8 cellular contexts compared by ENCODE assay signal in the genomic region with DNA sequence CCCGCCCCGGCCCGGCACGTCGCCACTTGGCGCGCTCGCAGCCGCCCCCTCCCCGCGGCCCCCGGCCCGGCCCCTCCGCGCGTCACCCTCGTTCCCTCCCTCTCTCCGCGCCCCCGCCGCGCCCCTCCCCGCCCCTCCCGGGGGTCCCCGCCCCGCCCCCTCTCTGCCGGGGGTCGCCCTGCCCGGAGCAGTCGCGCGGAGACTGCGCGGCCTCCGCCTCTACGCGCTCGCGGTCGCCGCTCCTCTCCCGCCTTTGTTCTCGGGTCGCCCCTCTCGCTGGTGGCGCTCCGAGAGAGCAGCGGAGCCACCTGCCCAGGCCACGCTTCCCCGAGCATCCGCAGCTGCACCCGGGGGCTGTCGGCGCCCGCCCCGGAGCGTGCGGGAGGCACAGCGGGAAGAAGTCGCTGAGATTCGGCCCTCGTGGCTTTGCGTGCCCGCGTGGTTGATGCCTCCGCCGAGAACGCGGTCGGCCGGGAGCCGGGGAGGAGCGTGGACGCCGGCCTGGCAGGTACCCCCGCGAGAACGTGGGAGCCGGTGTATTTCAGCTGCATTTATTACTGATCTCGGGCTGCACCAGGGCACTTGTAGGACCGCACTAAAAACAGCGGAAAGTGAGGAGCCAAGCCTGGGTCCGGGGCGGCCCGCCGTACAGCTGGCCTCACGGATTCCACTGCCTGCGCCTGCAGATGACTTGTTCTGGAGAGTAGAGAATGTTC. TPM values are rescaled to one million over a fixed set of nuclear protein-coding genes. Genes with fewer than 3 reads are reported as not detected.
DNase-seq lines count a peak whose midpoint lies in the region; ATAC-seq and TF ChIP-seq lines count a peak whose summit lies in the region.

No MANE protein-coding gene starts in this region.

- peak overlapping the region; percentile 37 for H2AFZ ChIP-seq in neuron (ENCODE audit: low read depth, low read length)

- no TSS peak for BruUV-seq in Panc1 (replicated peaks; lab: Mats Ljungman, UMichigan)

- H3K4me3 ChIP-seq in Panc1 (ENCODE audit: low read depth in 2 of 2, low read length in 2 of 2) (peak overlapping the region; percentile 64), fibroblast of villous mesenchyme (ENCODE audit: low read depth, low read length) (peak overlapping the region; percentile 68), neuron (ENCODE audit: low read length) (peak overlapping the region; percentile 81)

- CTCF ChIA-PET in Panc1 (lab: Charles Lee): no interaction called here

- POLR2A ChIA-PET in Panc1 (lab: Charles Lee): interaction anchor here (1.1 kb wide), 2 partner anchors 16 to 23 kb away, joined by 3 to 6 read pairs; no protein-coding TSS in a partner anchor

- in situ Hi-C loops in Panc1 (cut with HindIII; ENCODE audit: low pct_unique_long_range_greater_than_20kb, low sequenced_read_pairs): no loop called here

- intact Hi-C loops in Panc1 (cut with micrococcal nuclease; ENCODE audit: unreplicated experiment): no loop called here

- peaks cover 30% of the 10 kb centered on the region for H3K4me1 ChIP-seq in Panc1 (ENCODE audit: control insufficient read depth, insufficient read depth, low read length)
- peaks cover 38% of the 10 kb centered on the region for H3K4me1 ChIP-seq in neuron (ENCODE audit: insufficient read depth, low read length)

- H3K9me3 ChIP-seq in Panc1 (ENCODE audit: control insufficient read depth, insufficient read depth, low read depth, low read length) (no peaks in the 10 kb centered on the region), neuron (ENCODE audit: low read length) (no peaks in the 10 kb centered on the region)

- ATAC-seq in GM19023 (IDR thresholded peaks at IDR 0.05; ENCODE audit: unreplicated experiment): peak; percentile 48
- peak; percentile 38 for ATAC-seq in HG03175 (IDR thresholded peaks at IDR 0.05; ENCODE audit: unreplicated experiment)
- peak; percentile 68 for ATAC-seq in Panc1

- H3K27me3 ChIP-seq in Panc1 (ENCODE audit: control insufficient read depth, insufficient read depth, low read length) (no peaks in the 10 kb centered on the region), neuron (ENCODE audit: insufficient read depth, low read length) (no peaks in the 10 kb centered on the region)

- DNase-seq in Ammon's horn (ENCODE audit: low spot score): peak; percentile 51
- DNase-seq in Panc1 (ENCODE audit: low read depth, low spot score): no peak
- DNase-seq in activated effector memory CD4-positive, alpha-beta T cell treated with anti-CD3 and anti-CD28 coated beads, Interleukin-2, amount 50 U/mL, for 16 hours: peak; percentile 89
- DNase-seq in fibroblast of villous mesenchyme (ENCODE audit: low read depth): peak; percentile 46

- H3K36me3 ChIP-seq in Panc1 (ENCODE audit: control insufficient read depth, insufficient read depth, low read length): no peaks in the 10 kb centered on the region
- H3K36me3 ChIP-seq in neuron (ENCODE audit: insufficient read depth, low read length): peaks cover 7% of the 10 kb centered on the region

- no peak for TF ChIP-seq CTCF in Panc1 (IDR thresholded peaks at IDR 0.05)
- no peak for TF ChIP-seq CTCF in fibroblast of villous mesenchyme (IDR thresholded peaks at IDR 0.05; ENCODE audit: insufficient read depth, low read depth, low read length)

- H3K27ac ChIP-seq in Panc1 (ENCODE audit: low read length): peak overlapping the region; percentile 76
- H3K27ac ChIP-seq in temporal lobe (ENCODE audit: low read depth, low read length): peak overlapping the region; percentile 80

RNA-seq across cellular contexts. Expression of a gene that starts 0.4 kb away (rescaled TPM):
- total RNA-seq in Panc1 (2021; ENCODE audit: unreplicated experiment) (71.7 TPM), fibroblast of villous mesenchyme (13.5 and 17.7 TPM in 2 replicates), temporal lobe (30.2 TPM)
- polyA plus RNA-seq in Panc1 (2012; ENCODE audit: insufficient read length): 41.1 TPM

RNA-seq across cellular contexts. Expression of a gene that starts 22.8 kb away (rescaled TPM):
- total RNA-seq in Panc1 (2021; ENCODE audit: unreplicated experiment): 31.5 TPM
- polyA plus RNA-seq in Panc1 (2012; ENCODE audit: insufficient read length): 31.3 TPM
- total RNA-seq in fibroblast of villous mesenchyme: 47.0 and 57.9 TPM in 2 replicates
- 15.7 TPM for total RNA-seq in temporal lobe

RNA-seq across cellular contexts. Expression of a gene that starts 22.9 kb away (rescaled TPM):
- total RNA-seq in Panc1 (2021; ENCODE audit: unreplicated experiment) (56.3 TPM), fibroblast of villous mesenchyme (14.8 and 18.1 TPM in 2 replicates), temporal lobe (23.1 TPM)
- polyA plus RNA-seq in Panc1 (2012; ENCODE audit: insufficient read length): 45.5 TPM

RNA-seq across cellular contexts. Expression of a gene that starts 26.7 kb away (rescaled TPM):
- total RNA-seq in Panc1 (2021; ENCODE audit: unreplicated experiment): 2.1 TPM
- polyA plus RNA-seq in Panc1 (2012; ENCODE audit: insufficient read length): 0.87 TPM
- total RNA-seq in fibroblast of villous mesenchyme: 1.3 TPM in 2 replicates
- total RNA-seq in temporal lobe: 3.2 TPM

RNA-seq across cellular contexts. Expression of a gene that starts 26.7 kb away (rescaled TPM):
- 38.5 TPM for total RNA-seq in Panc1 (2021; ENCODE audit: unreplicated experiment)
- polyA plus RNA-seq in Panc1 (2012; ENCODE audit: insufficient read length): 37.7 TPM
- 15.8 and 28.5 TPM in 2 replicates for total RNA-seq in fibroblast of villous mesenchyme
- 18.9 TPM for total RNA-seq in temporal lobe
